Comparison of ENCODE assay signal across 13 cellular contexts in genomic region chr1:206107168-206107544, GRCh38. TPM values are rescaled to one million over a fixed set of nuclear protein-coding genes. Genes with fewer than 3 reads are reported as not detected.
"Had no signal": no experiment of that assay in that cellular context is flagged by ENCODE, and none has a peak within 500 bp of the region (broad histone marks: within the 10 kb centered on the region; RNA-seq: fewer than 3 reads in every experiment).

No MANE protein-coding gene starts in this region.

- H3K4me3 Mint-ChIP-seq: activated CD8-positive, alpha-beta T cell treated with anti-CD3 and anti-CD28 coated beads for 36 hours; activated naive CD4-positive, alpha-beta T cell treated with anti-CD3 and anti-CD28 coated beads for 36 hours; activated naive CD8-positive, alpha-beta T cell; activated T-helper 17 cell treated with anti-CD3 and anti-CD28 coated beads, Interleukin-2, amount 50 U/mL, for 72 hours; T-cell had no signal

- H3K9me3 Mint-ChIP-seq: activated CD8-positive, alpha-beta T cell treated with anti-CD3 and anti-CD28 coated beads for 36 hours; activated naive CD4-positive, alpha-beta T cell treated with anti-CD3 and anti-CD28 coated beads for 36 hours; activated T-helper 17 cell treated with anti-CD3 and anti-CD28 coated beads, Interleukin-2, amount 50 U/mL, for 72 hours; T-cell had no signal

- H3K27me3 Mint-ChIP-seq: activated CD8-positive, alpha-beta T cell treated with anti-CD3 and anti-CD28 coated beads for 36 hours had no signal

- H3K27ac Mint-ChIP-seq: activated CD8-positive, alpha-beta T cell treated with anti-CD3 and anti-CD28 coated beads for 36 hours; activated naive CD4-positive, alpha-beta T cell treated with anti-CD3 and anti-CD28 coated beads for 36 hours; activated naive CD8-positive, alpha-beta T cell; activated T-helper 17 cell treated with anti-CD3 and anti-CD28 coated beads, Interleukin-2, amount 50 U/mL, for 72 hours had no signal

- DNase-seq: activated gamma-delta T cell, SIG-M5 had no signal

- H3K36me3 Mint-ChIP-seq: activated naive CD8-positive, alpha-beta T cell; T-cell had no signal

RNA-seq across cellular contexts. Expression of gene AVPR1B, which starts 10.0 kb away (rescaled TPM):
- total RNA-seq: activated CD8-positive, alpha-beta T cell treated with anti-CD3 and anti-CD28 coated beads for 36 hours; activated naive CD4-positive, alpha-beta T cell treated with anti-CD3 and anti-CD28 coated beads for 36 hours; activated T-helper 17 cell treated with anti-CD3 and anti-CD28 coated beads, Interleukin-2, amount 50 U/mL, for 72 hours; breast epithelium; cerebellum; LHCN-M2; M059J; T-helper 2 cell treated with Interferon-gamma antibody and Interleukin-4, amounts not matched to agents 100 ng/mL and 5 ng/mL, for 36 hours had no signal

RNA-seq across cellular contexts. Expression of gene RHEX, which starts 54.2 kb away (rescaled TPM):
- total RNA-seq: activated CD8-positive, alpha-beta T cell treated with anti-CD3 and anti-CD28 coated beads for 36 hours; activated naive CD4-positive, alpha-beta T cell treated with anti-CD3 and anti-CD28 coated beads for 36 hours; activated T-helper 17 cell treated with anti-CD3 and anti-CD28 coated beads, Interleukin-2, amount 50 U/mL, for 72 hours; cerebellum; LHCN-M2; M059J; PC-3; T-helper 2 cell treated with Interferon-gamma antibody and Interleukin-4, amounts not matched to agents 100 ng/mL and 5 ng/mL, for 36 hours had no signal
